1 cellular context compared by ENCODE assay signal in genomic region chr20:43514062-43514971, GRCh38.
TF ChIP-seq lines count a peak whose summit lies in the region.

No MANE protein-coding gene starts in this region.

TF ChIP-seq in SK-N-SH treated with all-trans-retinoic acid at 6 μM for 48 hours, 23 proteins besides CTCF, POLR2A, EP300 and RAD21 (continued from another document):
- TF ChIP-seq, protein P1, sequence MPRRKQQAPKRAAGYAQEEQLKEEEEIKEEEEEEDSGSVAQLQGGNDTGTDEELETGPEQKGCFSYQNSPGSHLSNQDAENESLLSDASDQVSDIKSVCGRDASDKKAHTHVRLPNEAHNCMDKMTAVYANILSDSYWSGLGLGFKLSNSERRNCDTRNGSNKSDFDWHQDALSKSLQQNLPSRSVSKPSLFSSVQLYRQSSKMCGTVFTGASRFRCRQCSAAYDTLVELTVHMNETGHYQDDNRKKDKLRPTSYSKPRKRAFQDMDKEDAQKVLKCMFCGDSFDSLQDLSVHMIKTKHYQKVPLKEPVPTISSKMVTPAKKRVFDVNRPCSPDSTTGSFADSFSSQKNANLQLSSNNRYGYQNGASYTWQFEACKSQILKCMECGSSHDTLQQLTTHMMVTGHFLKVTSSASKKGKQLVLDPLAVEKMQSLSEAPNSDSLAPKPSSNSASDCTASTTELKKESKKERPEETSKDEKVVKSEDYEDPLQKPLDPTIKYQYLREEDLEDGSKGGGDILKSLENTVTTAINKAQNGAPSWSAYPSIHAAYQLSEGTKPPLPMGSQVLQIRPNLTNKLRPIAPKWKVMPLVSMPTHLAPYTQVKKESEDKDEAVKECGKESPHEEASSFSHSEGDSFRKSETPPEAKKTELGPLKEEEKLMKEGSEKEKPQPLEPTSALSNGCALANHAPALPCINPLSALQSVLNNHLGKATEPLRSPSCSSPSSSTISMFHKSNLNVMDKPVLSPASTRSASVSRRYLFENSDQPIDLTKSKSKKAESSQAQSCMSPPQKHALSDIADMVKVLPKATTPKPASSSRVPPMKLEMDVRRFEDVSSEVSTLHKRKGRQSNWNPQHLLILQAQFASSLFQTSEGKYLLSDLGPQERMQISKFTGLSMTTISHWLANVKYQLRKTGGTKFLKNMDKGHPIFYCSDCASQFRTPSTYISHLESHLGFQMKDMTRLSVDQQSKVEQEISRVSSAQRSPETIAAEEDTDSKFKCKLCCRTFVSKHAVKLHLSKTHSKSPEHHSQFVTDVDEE (CRISPR knock-in tag; IDR thresholded peaks at IDR 0.05), result no peak
- TF ChIP-seq SNAI2 (CRISPR knock-in tag; IDR thresholded peaks at IDR 0.05), result no peak
- no peak for TF ChIP-seq TCF4 (CRISPR knock-in tag; IDR thresholded peaks at IDR 0.05; ENCODE audit: borderline replicate concordance)
- no peak for TF ChIP-seq PPARA (CRISPR knock-in tag; IDR thresholded peaks at IDR 0.05; ENCODE audit: borderline replicate concordance)
- no peak for TF ChIP-seq ZNF565 (CRISPR knock-in tag; conservative IDR thresholded peaks at IDR 0.05; ENCODE audit: low read depth)
- no peak for TF ChIP-seq OSR1 (CRISPR knock-in tag; IDR thresholded peaks at IDR 0.05)
